In the genomic region with DNA sequence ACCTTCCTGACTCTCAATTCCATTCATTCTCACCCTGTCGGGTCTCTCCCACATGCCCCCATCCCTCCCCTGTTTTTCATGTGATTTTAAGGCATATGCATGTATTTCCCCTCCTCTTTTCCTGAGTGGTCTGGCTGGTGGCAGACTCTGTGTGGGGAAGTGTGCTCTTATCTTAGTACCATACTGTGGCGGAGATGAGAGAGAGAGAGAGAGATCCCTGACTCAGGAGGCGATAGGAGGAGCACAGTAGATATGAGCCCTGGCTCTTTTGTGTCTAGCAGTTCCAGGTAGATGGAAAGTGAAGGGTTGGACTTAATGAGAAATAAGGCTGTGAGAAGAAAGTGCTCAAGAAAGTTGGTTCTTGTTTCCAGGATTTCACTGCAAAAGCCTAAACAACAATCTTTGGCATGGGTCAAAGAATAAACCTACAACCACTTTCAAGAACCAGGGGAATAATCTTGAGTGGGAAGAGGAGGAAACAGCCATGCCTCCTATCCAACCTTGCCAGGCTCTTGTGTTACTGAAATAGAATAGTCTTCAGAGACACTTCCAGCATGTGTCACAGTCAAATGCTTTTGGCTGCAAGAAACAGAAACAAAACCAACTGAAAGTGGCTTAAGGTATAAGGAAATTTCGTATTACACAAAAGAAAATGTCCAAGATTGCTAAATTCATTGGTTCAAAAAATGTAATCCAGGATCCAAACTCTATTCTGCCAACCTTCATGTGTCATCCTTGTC, we compare ENCODE assay signal across 1 cellular context.
A peak's percentile ranks its signal among the peaks of the same experiment; 100 is the strongest.
TF ChIP-seq lines count a peak whose summit lies in the region.

No MANE protein-coding gene starts in this region.

TF ChIP-seq in K562, 482 proteins besides CTCF, POLR2A, EP300 and RAD21 (continued from another document and continues in another):
- TF ChIP-seq SMARCC2 (IDR thresholded peaks at IDR 0.05; ENCODE audit: low read depth) = peak; percentile 88
- no peak for TF ChIP-seq PRMT5 (CRISPR knock-in tag; IDR thresholded peaks at IDR 0.05)
- 0 out of 2 replicates have a peak, but pooled peaks have one; percentile 43 for TF ChIP-seq ATF7 (IDR thresholded peaks at IDR 0.05)
- TF ChIP-seq DLX4 (CRISPR knock-in tag; IDR thresholded peaks at IDR 0.05) = no peak
- no peak for TF ChIP-seq HNRNPK (IDR thresholded peaks at IDR 0.05; ENCODE audit: low read depth, low read length, poor library complexity, severe bottlenecking)
- TF ChIP-seq JUN (IDR thresholded peaks at IDR 0.05; ENCODE audit: borderline replicate concordance, low read depth, low read length) = 0 out of 2 replicates have a peak, but pooled peaks have one; percentile 32
- no peak for TF ChIP-seq JUN (CRISPR knock-in tag; IDR thresholded peaks at IDR 0.05; ENCODE audit: borderline replicate concordance)
- TF ChIP-seq, protein P1, sequence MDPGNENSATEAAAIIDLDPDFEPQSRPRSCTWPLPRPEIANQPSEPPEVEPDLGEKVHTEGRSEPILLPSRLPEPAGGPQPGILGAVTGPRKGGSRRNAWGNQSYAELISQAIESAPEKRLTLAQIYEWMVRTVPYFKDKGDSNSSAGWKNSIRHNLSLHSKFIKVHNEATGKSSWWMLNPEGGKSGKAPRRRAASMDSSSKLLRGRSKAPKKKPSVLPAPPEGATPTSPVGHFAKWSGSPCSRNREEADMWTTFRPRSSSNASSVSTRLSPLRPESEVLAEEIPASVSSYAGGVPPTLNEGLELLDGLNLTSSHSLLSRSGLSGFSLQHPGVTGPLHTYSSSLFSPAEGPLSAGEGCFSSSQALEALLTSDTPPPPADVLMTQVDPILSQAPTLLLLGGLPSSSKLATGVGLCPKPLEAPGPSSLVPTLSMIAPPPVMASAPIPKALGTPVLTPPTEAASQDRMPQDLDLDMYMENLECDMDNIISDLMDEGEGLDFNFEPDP (CRISPR knock-in tag; IDR thresholded peaks at IDR 0.05) = no peak
- TF ChIP-seq TCF7L2 (IDR thresholded peaks at IDR 0.05; ENCODE audit: low read depth, low read length) = no peak
- TF ChIP-seq TBL1XR1 (IDR thresholded peaks at IDR 0.05; ENCODE audit: low read length in 2 of 2) = peak in 1 of 2 experiments; percentile 85; a peak in 2 of 4 replicates
- no peak for TF ChIP-seq SAFB (IDR thresholded peaks at IDR 0.05; ENCODE audit: borderline replicate concordance, low read depth, low read length)
- no peak for TF ChIP-seq ZC3H4 (CRISPR knock-in tag; IDR thresholded peaks at IDR 0.05; ENCODE audit: borderline replicate concordance)
- TF ChIP-seq NFYB (IDR thresholded peaks at IDR 0.05; ENCODE audit: extremely low read depth, insufficient read length) = no peak
- TF ChIP-seq TRIM24 (IDR thresholded peaks at IDR 0.05) = peak; percentile 63 to 68; a peak in 2 of 4 replicates
- TF ChIP-seq ZFP1 (CRISPR knock-in tag; IDR thresholded peaks at IDR 0.05) = no peak
- no peak for TF ChIP-seq ATF4 (CRISPR knock-in tag; IDR thresholded peaks at IDR 0.05)
- TF ChIP-seq POLR2AphosphoS5 (IDR thresholded peaks at IDR 0.05; ENCODE audit: control insufficient read depth, insufficient read depth, low read depth, low read length) = peak; percentile 59; the same call in 1 of the 2 replicates
- no peak for TF ChIP-seq RNF219 (CRISPR knock-in tag; IDR thresholded peaks at IDR 0.05)
- TF ChIP-seq ZBTB9 (CRISPR knock-in tag; IDR thresholded peaks at IDR 0.05) = no peak
- peak; percentile 69; the same call in 1 of the 2 replicates for TF ChIP-seq GATAD2B (IDR thresholded peaks at IDR 0.05; ENCODE audit: borderline replicate concordance)
- no peak for TF ChIP-seq PTTG1 (tag; IDR thresholded peaks at IDR 0.05; ENCODE audit: low read depth)
- TF ChIP-seq, protein P2, sequence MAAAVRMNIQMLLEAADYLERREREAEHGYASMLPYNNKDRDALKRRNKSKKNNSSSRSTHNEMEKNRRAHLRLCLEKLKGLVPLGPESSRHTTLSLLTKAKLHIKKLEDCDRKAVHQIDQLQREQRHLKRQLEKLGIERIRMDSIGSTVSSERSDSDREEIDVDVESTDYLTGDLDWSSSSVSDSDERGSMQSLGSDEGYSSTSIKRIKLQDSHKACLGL (CRISPR knock-in tag; IDR thresholded peaks at IDR 0.05; ENCODE audit: borderline replicate concordance, poor library complexity, severe bottlenecking) = no peak
- peak; percentile 78 for TF ChIP-seq EHMT2 (IDR thresholded peaks at IDR 0.05)
- no peak for TF ChIP-seq ZNF316 (IDR thresholded peaks at IDR 0.05)
- TF ChIP-seq ZFP30 (CRISPR knock-in tag; IDR thresholded peaks at IDR 0.05; ENCODE audit: borderline replicate concordance) = no peak
- TF ChIP-seq KDM5B (IDR thresholded peaks at IDR 0.05; ENCODE audit: insufficient replicate concordance, low read depth, low read length) = no peak
- no peak for TF ChIP-seq ZNF583 (CRISPR knock-in tag; IDR thresholded peaks at IDR 0.05)
- TF ChIP-seq, protein P3, sequence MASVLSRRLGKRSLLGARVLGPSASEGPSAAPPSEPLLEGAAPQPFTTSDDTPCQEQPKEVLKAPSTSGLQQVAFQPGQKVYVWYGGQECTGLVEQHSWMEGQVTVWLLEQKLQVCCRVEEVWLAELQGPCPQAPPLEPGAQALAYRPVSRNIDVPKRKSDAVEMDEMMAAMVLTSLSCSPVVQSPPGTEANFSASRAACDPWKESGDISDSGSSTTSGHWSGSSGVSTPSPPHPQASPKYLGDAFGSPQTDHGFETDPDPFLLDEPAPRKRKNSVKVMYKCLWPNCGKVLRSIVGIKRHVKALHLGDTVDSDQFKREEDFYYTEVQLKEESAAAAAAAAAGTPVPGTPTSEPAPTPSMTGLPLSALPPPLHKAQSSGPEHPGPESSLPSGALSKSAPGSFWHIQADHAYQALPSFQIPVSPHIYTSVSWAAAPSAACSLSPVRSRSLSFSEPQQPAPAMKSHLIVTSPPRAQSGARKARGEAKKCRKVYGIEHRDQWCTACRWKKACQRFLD (CRISPR knock-in tag; IDR thresholded peaks at IDR 0.05) = no peak
- no peak for TF ChIP-seq ZNF512 (tag; IDR thresholded peaks at IDR 0.05)
- TF ChIP-seq CHCHD3 (CRISPR knock-in tag; IDR thresholded peaks at IDR 0.05) = no peak
- no peak for TF ChIP-seq DACH1 (IDR thresholded peaks at IDR 0.05; ENCODE audit: partially characterized antibody)
- no peak for TF ChIP-seq NELFE (IDR thresholded peaks at IDR 0.05; ENCODE audit: insufficient read depth, insufficient read length)
- TF ChIP-seq ZBED1 (IDR thresholded peaks at IDR 0.05) = no peak
- TF ChIP-seq, protein P4, sequence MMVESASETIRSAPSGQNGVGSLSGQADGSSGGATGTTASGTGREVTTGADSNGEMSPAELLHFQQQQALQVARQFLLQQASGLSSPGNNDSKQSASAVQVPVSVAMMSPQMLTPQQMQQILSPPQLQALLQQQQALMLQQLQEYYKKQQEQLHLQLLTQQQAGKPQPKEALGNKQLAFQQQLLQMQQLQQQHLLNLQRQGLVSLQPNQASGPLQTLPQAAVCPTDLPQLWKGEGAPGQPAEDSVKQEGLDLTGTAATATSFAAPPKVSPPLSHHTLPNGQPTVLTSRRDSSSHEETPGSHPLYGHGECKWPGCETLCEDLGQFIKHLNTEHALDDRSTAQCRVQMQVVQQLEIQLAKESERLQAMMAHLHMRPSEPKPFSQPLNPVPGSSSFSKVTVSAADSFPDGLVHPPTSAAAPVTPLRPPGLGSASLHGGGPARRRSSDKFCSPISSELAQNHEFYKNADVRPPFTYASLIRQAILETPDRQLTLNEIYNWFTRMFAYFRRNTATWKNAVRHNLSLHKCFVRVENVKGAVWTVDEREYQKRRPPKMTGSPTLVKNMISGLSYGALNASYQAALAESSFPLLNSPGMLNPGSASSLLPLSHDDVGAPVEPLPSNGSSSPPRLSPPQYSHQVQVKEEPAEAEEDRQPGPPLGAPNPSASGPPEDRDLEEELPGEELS (CRISPR knock-in tag; IDR thresholded peaks at IDR 0.05; ENCODE audit: borderline replicate concordance) = no peak
- no peak for TF ChIP-seq ZNF639 (CRISPR knock-in tag; conservative IDR thresholded peaks at IDR 0.05 in 1 of 2, IDR thresholded peaks at IDR 0.05 in 1 of 2)
- TF ChIP-seq, protein P5, sequence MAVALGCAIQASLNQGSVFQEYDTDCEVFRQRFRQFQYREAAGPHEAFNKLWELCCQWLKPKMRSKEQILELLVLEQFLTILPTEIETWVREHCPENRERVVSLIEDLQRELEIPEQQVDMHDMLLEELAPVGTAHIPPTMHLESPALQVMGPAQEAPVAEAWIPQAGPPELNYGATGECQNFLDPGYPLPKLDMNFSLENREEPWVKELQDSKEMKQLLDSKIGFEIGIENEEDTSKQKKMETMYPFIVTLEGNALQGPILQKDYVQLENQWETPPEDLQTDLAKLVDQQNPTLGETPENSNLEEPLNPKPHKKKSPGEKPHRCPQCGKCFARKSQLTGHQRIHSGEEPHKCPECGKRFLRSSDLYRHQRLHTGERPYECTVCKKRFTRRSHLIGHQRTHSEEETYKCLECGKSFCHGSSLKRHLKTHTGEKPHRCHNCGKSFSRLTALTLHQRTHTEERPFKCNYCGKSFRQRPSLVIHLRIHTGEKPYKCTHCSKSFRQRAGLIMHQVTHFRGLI (CRISPR knock-in tag; IDR thresholded peaks at IDR 0.05) = no peak
- TF ChIP-seq BACH1 (tag; IDR thresholded peaks at IDR 0.05) = no peak
- TF ChIP-seq ADNP (tag; IDR thresholded peaks at IDR 0.05) = no peak
- TF ChIP-seq STAG1 (CRISPR knock-in tag; IDR thresholded peaks at IDR 0.05; ENCODE audit: borderline replicate concordance) = no peak
- TF ChIP-seq NEUROD1 (IDR thresholded peaks at IDR 0.05; ENCODE audit: borderline replicate concordance, low read depth, low read length, partially characterized antibody) = peak; percentile 62
- TF ChIP-seq ZBTB8A (IDR thresholded peaks at IDR 0.05; ENCODE audit: partially characterized antibody) = no peak
- TF ChIP-seq CCNT2 (IDR thresholded peaks at IDR 0.05; ENCODE audit: borderline replicate concordance, extremely low read depth, insufficient read length, low read depth, low read length) = peak; percentile 33
- no peak for TF ChIP-seq KLF6 (CRISPR knock-in tag; IDR thresholded peaks at IDR 0.05; ENCODE audit: borderline replicate concordance)
